ENCODE assay signal across 8 cellular contexts in the genomic region with DNA sequence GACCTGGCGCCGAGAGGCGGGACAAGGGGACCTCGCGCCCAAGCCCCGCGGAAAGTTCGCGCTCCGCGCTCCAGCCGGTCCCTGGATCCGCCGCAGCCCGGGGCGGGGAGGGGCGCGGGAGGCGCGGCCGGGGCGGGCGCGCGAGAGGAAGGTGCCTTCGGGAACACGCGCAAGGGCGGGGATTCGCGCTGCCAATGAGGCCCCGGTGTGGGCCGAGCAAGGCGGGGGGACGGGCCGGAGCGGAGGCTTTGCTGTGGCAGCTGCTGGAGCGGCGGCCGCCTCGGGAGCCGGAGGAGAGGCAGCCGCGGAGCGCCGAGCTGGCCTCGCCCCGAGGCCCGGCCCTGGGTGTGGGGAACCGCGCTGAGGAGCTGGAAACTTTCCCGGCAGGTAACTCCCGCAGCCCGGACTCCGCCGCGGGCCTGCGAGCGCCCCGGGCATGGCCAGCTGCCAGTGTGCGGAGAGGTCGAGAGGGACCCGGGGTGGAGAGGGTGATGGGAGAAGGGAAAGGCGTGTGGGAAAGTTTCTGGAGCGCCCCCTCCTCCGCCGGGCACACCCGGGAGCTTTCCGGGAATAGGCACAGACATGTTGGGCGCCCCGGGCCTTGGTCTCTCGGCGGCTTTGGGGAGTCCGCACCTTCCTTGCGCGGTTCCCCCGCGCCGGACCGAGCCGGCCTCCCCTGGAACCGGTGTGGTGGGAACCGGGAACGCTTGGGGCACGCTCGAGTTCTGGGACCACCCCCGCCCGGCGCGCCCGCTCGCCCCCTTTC. TPM values are rescaled to one million over a fixed set of nuclear protein-coding genes. Genes with fewer than 3 reads are reported as not detected.
DNase-seq lines count a peak whose midpoint lies in the region; ATAC-seq, FAIRE-seq and TF ChIP-seq lines count a peak whose summit lies in the region.

A gene (plus strand): TSS at position 245 of the 766 bp plus-strand sequence. CDS start 97,271 bp downstream, outside the sequence.

- peak; percentile 77 for DNase-seq in GM12892 (ENCODE audit: insufficient read length)
- DNase-seq in NCI-H1092 treated with DMSO at 0.1 percent for 48 hours (lab: John Stamatoyannopoulos, UW), result peak; percentile 53
- peak; percentile 74 to 81 for DNase-seq in SW 1271 (lab: John Stamatoyannopoulos, UW)
- peak; percentile 78 for DNase-seq in astrocyte of the cerebellum (ENCODE audit: low read depth)
- peak; percentile 96 to 99 (median 98) for DNase-seq in right cardiac atrium
- peak; percentile 95 for DNase-seq in prostate gland (ENCODE audit: low spot score)
- no peak for DNase-seq in GF-D8 (lab: John Stamatoyannopoulos, UW)

- peak; percentile 87 for TF ChIP-seq POLR2A in GM12892 (IDR thresholded peaks at IDR 0.05; ENCODE audit: low read depth, low read length)
- peak; percentile 98 for TF ChIP-seq POLR2A in prostate gland (IDR thresholded peaks at IDR 0.05)

- H3K4me1 ChIP-seq in right cardiac atrium (ENCODE audit: control insufficient read depth, insufficient read depth, low read length) (peaks cover 9% of the 10 kb centered on the region), prostate gland (replicated peaks) (no peaks in the 10 kb centered on the region)

- ATAC-seq in HG02642 (IDR thresholded peaks at IDR 0.05; ENCODE audit: poor library complexity, unreplicated experiment) (peak; percentile 97), right cardiac atrium (peak; percentile 97 to 98)

- intact Hi-C loops in right cardiac atrium (cut with DNase I) (loop anchor here in 3 of 4 donors (5.0 kb wide), 3 partner anchors 66 to 149 kb away; no protein-coding TSS in a partner anchor), prostate gland (cut with DNase I) (loop anchor here (2.0 to 5.0 kb wide), 2 partner anchors 124 to 150 kb away; no protein-coding TSS in a partner anchor)

- H3K9me3 ChIP-seq in right cardiac atrium (ENCODE audit: control insufficient read depth, low read length) (no peaks in the 10 kb centered on the region), prostate gland (no peaks in the 10 kb centered on the region)

- H3K27ac ChIP-seq in right cardiac atrium (ENCODE audit: low read length) (peak within 1 kb of the TSS; percentile 95), prostate gland (peak within 1 kb of the TSS; percentile 91 to 92)

- no peaks in the 10 kb centered on the region for H3K27me3 ChIP-seq in right cardiac atrium (ENCODE audit: control insufficient read depth, insufficient read depth)
- no peaks in the 10 kb centered on the region for H3K27me3 ChIP-seq in prostate gland (replicated peaks; ENCODE audit: insufficient read depth)

- FAIRE-seq in GM12892 (lab: Jason Lieb, UNC), result peak; percentile 85

- TF ChIP-seq CTCF in astrocyte of the cerebellum (IDR thresholded peaks at IDR 0.05; ENCODE audit: low read depth, low read length, missing control alignments) (no peak), prostate gland (IDR thresholded peaks at IDR 0.05) (peak in 1 of 4 experiments; percentile 4)

- WGBS in right cardiac atrium, result under 1% methylated on average over 92 of the region's 92 CpGs
- under 1% methylated on average over 66 of the region's 92 CpGs for WGBS in prostate gland

- H3K4me3 ChIP-seq in astrocyte of the cerebellum (ENCODE audit: low read depth, low read length) (peak within 1 kb of the TSS; percentile 93), right cardiac atrium (ENCODE audit: low read length) (peak within 1 kb of the TSS; percentile 72), prostate gland (peak within 1 kb of the TSS; percentile 53 to 74)

- H3K36me3 ChIP-seq in prostate gland, result no peaks in the 10 kb centered on the region

- in situ Hi-C loops in astrocyte of the cerebellum (cut with HindIII; ENCODE audit: low sequenced_read_pairs), result no loop called here

RNA-seq across cellular contexts. Expression of the gene that starts here (rescaled TPM):
- 7.3 TPM for polyA plus RNA-seq in GM12892 (2012; ENCODE audit: missing spikeins)
- 10 to 100 TPM; 44.2 to 75.8 (median 51.1) TPM for total RNA-seq in right cardiac atrium
- polyA plus RNA-seq in right cardiac atrium, result 22.8 TPM
- 10 to 100 TPM; 33.5 to 39.7 TPM for total RNA-seq in prostate gland
